ENCODE assay signal across 8 cellular contexts in the genomic region with DNA sequence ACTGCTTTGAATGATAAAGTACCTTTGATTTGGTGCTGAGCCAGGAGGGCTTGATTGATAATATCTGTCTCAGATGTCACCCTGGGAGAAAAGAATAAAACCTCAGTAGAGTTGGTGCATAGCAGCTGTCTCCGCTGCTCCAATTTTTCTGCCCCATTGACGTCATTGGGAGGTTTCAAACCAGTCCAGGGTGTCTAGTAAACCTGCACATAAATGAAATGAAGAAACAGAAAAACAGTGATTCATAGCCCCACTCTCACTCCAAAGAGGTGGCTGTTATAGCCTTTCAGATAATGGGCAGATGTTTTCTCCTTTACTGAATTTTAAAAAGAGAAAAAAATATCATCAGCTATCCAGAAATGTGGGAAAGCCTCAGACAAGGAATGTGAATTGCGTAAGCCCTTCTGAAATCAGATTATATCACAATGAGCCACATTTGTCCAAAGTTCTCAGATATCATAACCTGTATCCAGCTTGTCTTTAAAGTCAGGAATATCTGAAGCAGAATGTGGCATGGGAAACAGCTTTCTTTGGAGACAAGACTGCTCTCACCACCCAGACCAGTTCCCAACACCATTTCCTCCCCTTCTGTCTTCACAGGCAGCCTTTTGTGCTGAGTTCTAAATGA.
A peak's percentile ranks its signal among the peaks of the same experiment; 100 is the strongest.
DNase-seq lines count a peak whose midpoint lies in the region; ATAC-seq and FAIRE-seq lines count a peak whose summit lies in the region.

No MANE protein-coding gene starts in this region.

- FAIRE-seq in A204.1 (lab: Jason Lieb, UNC): peak; percentile 3

- ATAC-seq in HG02571 (IDR thresholded peaks at IDR 0.05; ENCODE audit: unreplicated experiment): no peak
- no peak for ATAC-seq in GM19328 (IDR thresholded peaks at IDR 0.05; ENCODE audit: unreplicated experiment)

- DNase-seq in M059J (ENCODE audit: low read depth) (peak; percentile 54), medulla oblongata (ENCODE audit: extremely low spot score) (peak; percentile 54), T1000 (lab: John Stamatoyannopoulos, UW) (no peak), superior temporal gyrus (ENCODE audit: extremely low spot score) (no peak)
- DNase-seq in activated T-cell treated with anti-CD3 and anti-CD28 coated beads, Interleukin-2, amount 50 U/mL, for 48 hours: peak; percentile 43 to 52

Comparison
In these comparisons a context has a peak if more than half of its experiments do, and no peak if none do; other contexts are left out.
1. DNase-seq: peak in M059J (single experiment), activated T-cell treated with anti-CD3 and anti-CD28 coated beads, Interleukin-2, amount 50 U/mL, for 48 hours (2 of 2) and medulla oblongata (single experiment); none in T1000 (single experiment) and superior temporal gyrus (single experiment).